ENCODE assay signal across 15 cellular contexts in genomic region chr1:63442141-63442475, GRCh38.
DNase-seq lines count a peak whose midpoint lies in the region; ATAC-seq and TF ChIP-seq lines count a peak whose summit lies in the region.
"Had no signal": no experiment of that assay in that cellular context is flagged by ENCODE, and none has a peak within 500 bp of the region (broad histone marks: within the 10 kb centered on the region; RNA-seq: fewer than 3 reads in every experiment).

No MANE protein-coding gene starts in this region.

- H2BK15ac ChIP-seq in IMR-90 (ENCODE audit: low read depth, low read length): no peak overlapping the region

- intact Hi-C loops in IMR-90 (cut with micrococcal nuclease): no loop called here

- H3K4me1 Mint-ChIP-seq in memory B cell: peaks cover 4% of the 10 kb centered on the region

- H2BK5ac ChIP-seq in IMR-90 (ENCODE audit: low read depth, low read length, poor library complexity, severe bottlenecking): no peak overlapping the region

- no peaks in the 10 kb centered on the region for H3K9me3 Mint-ChIP-seq in memory B cell
- H3K9me3 Mint-ChIP-seq: activated B cell treated with CpG ODN at 0.5 μM for 24 hours; CD4-positive, alpha-beta T cell; nephron had no signal

- no peak overlapping the region for H4K91ac ChIP-seq in IMR-90 (ENCODE audit: insufficient read depth, low read depth, low read length)

- in situ Hi-C loops in IMR-90 (cut with MboI; ENCODE audit: low sequenced_read_pairs): loop anchor here (25.0 kb wide), 1 partner anchor 605 kb away; no protein-coding TSS in a partner anchor

- H3K36me3 Mint-ChIP-seq in memory B cell: peaks cover 3% of the 10 kb centered on the region

- H2BK20ac ChIP-seq in IMR-90 (ENCODE audit: low read depth, low read length): no peak overlapping the region

- no peak overlapping the region for H3K4me3 ChIP-seq in IMR-90 (ENCODE audit: insufficient read depth, low read depth, low read length)
- H3K4me3 ChIP-seq: testis had no signal

- H3K27me3 ChIP-seq in IMR-90 (ENCODE audit: control insufficient read depth, insufficient read depth, low read length): no peaks in the 10 kb centered on the region
- H3K27me3 ChIP-seq: testis had no signal

- no peaks in the 10 kb centered on the region; the same call in 1 of the 2 replicates for H3K9me1 ChIP-seq in IMR-90 (ENCODE audit: insufficient read depth, low read length)

- TF ChIP-seq CTCF in IMR-90 (conservative IDR thresholded peaks at IDR 0.05; ENCODE audit: low read depth, low read length): no peak

- no peak overlapping the region for H3K4me2 ChIP-seq in IMR-90 (ENCODE audit: low read depth, low read length)
- H3K4me2 ChIP-seq: KMS-11 had no signal

- peak overlapping the region; percentile 14 for H3K27ac Mint-ChIP-seq in memory B cell
- H3K27ac Mint-ChIP-seq: activated B cell treated with CpG ODN at 0.5 μM for 24 hours; CD4-positive, alpha-beta T cell had no signal

- peak; percentile 24 for DNase-seq in ELR (ENCODE audit: low read depth)
- peak; percentile 12 for DNase-seq in IMR-90
- peak; percentile 52 for DNase-seq in astrocyte of the hippocampus (ENCODE audit: low read depth, low spot score)
- DNase-seq in memory B cell (ENCODE audit: low spot score in 2 of 2): no peak
- DNase-seq in stimulated activated CD4-positive, alpha-beta T cell treated with anti-CD3 and anti-CD28 coated beads, Interleukin-4, amount 100 ng/mL, for 24 hours: no peak
- no peak for DNase-seq in substantia nigra (lab: John Stamatoyannopoulos, UW)
- DNase-seq in GF-D8 (lab: John Stamatoyannopoulos, UW): no peak
- DNase-seq: activated B cell treated with CpG ODN at 0.5 μM for 24 hours, NCI-H187 treated with DMSO at 0.1 percent for 48 hours had no signal

- H3K4me3 Mint-ChIP-seq in memory B cell: no peak overlapping the region
- H3K4me3 Mint-ChIP-seq: activated B cell treated with CpG ODN at 0.5 μM for 24 hours; CD4-positive, alpha-beta T cell; nephron had no signal

- H3K4me1 ChIP-seq in IMR-90 (ENCODE audit: control insufficient read depth, insufficient read depth, low read length): peaks cover 2% of the 10 kb centered on the region; the same call in 1 of the 2 replicates
- H3K4me1 ChIP-seq: parathyroid adenoma, testis had no signal

- H3K9ac ChIP-seq in IMR-90 (ENCODE audit: low read depth, low read length): no peak overlapping the region
- H3K9ac ChIP-seq: KMS-11, parathyroid adenoma had no signal

- no peak overlapping the region for H3K14ac ChIP-seq in IMR-90 (replicated peaks; ENCODE audit: low read depth, low read length)

- no TSS peak for BruUV-seq in IMR-90 (replicated peaks; lab: Mats Ljungman, UMichigan)

- no peaks in the 10 kb centered on the region for H3K9me3 ChIP-seq in IMR-90 (ENCODE audit: control insufficient read depth, insufficient read depth, low read length)
- H3K9me3 ChIP-seq: testis had no signal

- no peak overlapping the region for H3K23ac ChIP-seq in IMR-90 (ENCODE audit: low read depth, low read length)

- H4K8ac ChIP-seq in IMR-90 (ENCODE audit: low read depth in 2 of 2, low read length in 2 of 2): no peak overlapping the region

- CTCF ChIA-PET in IMR-90 (lab: Yijun Ruan, JAX): interaction anchor here (0.6 kb wide), 1 partner anchor 27 kb away, joined by 3 read pairs; no protein-coding TSS in a partner anchor

- H3K56ac ChIP-seq in IMR-90 (ENCODE audit: extremely low read depth, insufficient read depth, low read length): no peak overlapping the region

- no peak overlapping the region for H4K5ac ChIP-seq in IMR-90 (ENCODE audit: low read depth, low read length)

- H2BK120ac ChIP-seq in IMR-90 (ENCODE audit: low read depth, low read length): no peak overlapping the region

- H2AK9ac ChIP-seq in IMR-90 (replicated peaks; ENCODE audit: low read depth, low read length, poor library complexity): no peak overlapping the region

- H3K27me3 Mint-ChIP-seq in memory B cell: no peaks in the 10 kb centered on the region
- H3K27me3 Mint-ChIP-seq: activated B cell treated with CpG ODN at 0.5 μM for 24 hours; CD4-positive, alpha-beta T cell had no signal

- no peak for TF ChIP-seq POLR2A in IMR-90 (IDR thresholded peaks at IDR 0.05; ENCODE audit: low read depth, low read length)

- no peaks in the 10 kb centered on the region for H4K20me1 ChIP-seq in IMR-90 (ENCODE audit: insufficient read depth, low read length)

- POLR2A ChIA-PET in IMR-90 (lab: Charles Lee; ENCODE audit: unreplicated experiment): no interaction called here

- ATAC-seq in IMR-90 (ENCODE audit: low read depth): peak; percentile 18; the same call in 1 of the 2 replicates
- no peak for ATAC-seq in memory B cell (ENCODE audit: low read depth)

- H3K18ac ChIP-seq in IMR-90 (ENCODE audit: low read depth, low read length): no peak overlapping the region

- H3K27ac ChIP-seq in IMR-90 (ENCODE audit: insufficient read depth, low read length): no peak overlapping the region
- H3K27ac ChIP-seq in substantia nigra (ENCODE audit: low read depth, low read length, poor library complexity, severe bottlenecking): no peak overlapping the region
- H3K27ac ChIP-seq: epithelial cell of prostate, KMS-11, parathyroid adenoma, testis had no signal

- dilution Hi-C loops in IMR-90 (cut with HindIII; ENCODE audit: low sequenced_read_pairs, unreplicated experiment): no loop called here

- no peak overlapping the region for H3K4ac ChIP-seq in IMR-90 (ENCODE audit: low read depth, low read length)

- no peaks in the 10 kb centered on the region for H3K79me1 ChIP-seq in IMR-90 (ENCODE audit: low read depth in 1 of 2, low read length in 2 of 2)

- no peak overlapping the region for H2AFZ ChIP-seq in IMR-90 (replicated peaks; ENCODE audit: low read length, poor library complexity)
- H2AFZ ChIP-seq: parathyroid adenoma had no signal

- no peaks in the 10 kb centered on the region for H3K36me3 ChIP-seq in IMR-90 (ENCODE audit: control insufficient read depth, insufficient read depth, low read length)

- no peak for TF ChIP-seq RAD21 in IMR-90 (IDR thresholded peaks at IDR 0.05; ENCODE audit: low read length)

- H2AK5ac ChIP-seq in IMR-90 (ENCODE audit: low read depth, low read length): no peak overlapping the region

TF ChIP-seq in IMR-90, 13 proteins besides CTCF, POLR2A, EP300 and RAD21:
- TF ChIP-seq BHLHE40 (IDR thresholded peaks at IDR 0.05; ENCODE audit: low read depth, low read length) (no peak), RFX5 (IDR thresholded peaks at IDR 0.05; ENCODE audit: low read depth, low read length) (no peak), CEBPB (IDR thresholded peaks at IDR 0.05; ENCODE audit: low read depth, low read length) (no peak), MAZ (IDR thresholded peaks at IDR 0.05; ENCODE audit: borderline replicate concordance, low read depth, low read length) (no peak), RCOR1 (IDR thresholded peaks at IDR 0.05; ENCODE audit: insufficient replicate concordance, low read length) (no peak), NFE2L2 (IDR thresholded peaks at IDR 0.05; ENCODE audit: low read depth, low read length) (no peak), MAFK (IDR thresholded peaks at IDR 0.05; ENCODE audit: low read depth, low read length) (no peak)
TF ChIP-seq in IMR-90: peak in this region for 0.

Comparison
In these comparisons a context has a peak if more than half of its experiments do, and no peak if none do; other contexts are left out.
1. DNase-seq: peak in ELR (single experiment), IMR-90 (single experiment) and astrocyte of the hippocampus (single experiment); none in memory B cell (0 of 2), stimulated activated CD4-positive, alpha-beta T cell treated with anti-CD3 and anti-CD28 coated beads, Interleukin-4, amount 100 ng/mL, for 24 hours (single experiment), substantia nigra (0 of 49) and GF-D8 (single experiment).